In genomic region chr20:16434087-16434664, GRCh38 we compare ENCODE assay signal across 8 cellular contexts.
DNase-seq lines count a peak whose midpoint lies in the region; ATAC-seq and TF ChIP-seq lines count a peak whose summit lies in the region.

No MANE protein-coding gene starts in this region.

- TF ChIP-seq CTCF in Caco-2 (IDR thresholded peaks at IDR 0.05; ENCODE audit: insufficient read depth in 1 of 2, low read depth in 1 of 2, low read length in 1 of 2, severe bottlenecking in 1 of 2, unreplicated experiment in 1 of 2): peak; percentile 37 to 47
- peak; percentile 71 for TF ChIP-seq CTCF in MM.1S (IDR thresholded peaks at IDR 0.05; ENCODE audit: low read length)
- TF ChIP-seq CTCF in esophagus muscularis mucosa (IDR thresholded peaks at IDR 0.05): peak; percentile 37 to 68 (median 40)
- TF ChIP-seq CTCF in omental fat pad (IDR thresholded peaks at IDR 0.05): no peak

- no peaks in the 10 kb centered on the region for H3K27me3 Mint-ChIP-seq in Caco-2 (ENCODE audit: insufficient read depth, unreplicated experiment)

- no peak overlapping the region for H2AFZ ChIP-seq in MM.1S (ENCODE audit: low read length)

- H3K4me3 ChIP-seq in Caco-2 (ENCODE audit: low read depth, low read length): no peak overlapping the region
- no peak overlapping the region for H3K4me3 ChIP-seq in MM.1S (ENCODE audit: low read length)
- H3K4me3 ChIP-seq in esophagus muscularis mucosa: no peak overlapping the region

- peaks cover 19% of the 10 kb centered on the region for H3K9me3 Mint-ChIP-seq in Caco-2 (ENCODE audit: unreplicated experiment)

- no peaks in the 10 kb centered on the region for H4K20me1 ChIP-seq in MM.1S (ENCODE audit: insufficient read depth, low read length)

- POLR2A ChIA-PET in Caco-2 (lab: Charles Lee): no interaction called here

- CTCF ChIA-PET in Caco-2 (lab: Charles Lee): no interaction called here

- H3K36me3 ChIP-seq in Caco-2 (ENCODE audit: control insufficient read depth, insufficient read depth, low read length): no peaks in the 10 kb centered on the region
- H3K36me3 ChIP-seq in MM.1S (replicated peaks; ENCODE audit: insufficient read depth, low read length): no peaks in the 10 kb centered on the region
- H3K36me3 ChIP-seq in esophagus muscularis mucosa: peaks cover 0 to 5% (median 4%) of the 10 kb centered on the region in 4 donors

- H3K79me2 ChIP-seq in MM.1S (ENCODE audit: low read length): no peaks in the 10 kb centered on the region

- DNase-seq in Caco-2 (peak; percentile 58 to 70), MM.1S (peak; percentile 57), esophagus muscularis mucosa (ENCODE audit: extremely low spot score) (peak; percentile 89), omental fat pad (ENCODE audit: low spot score) (peak; percentile 30), NCI-H2081 treated with DMSO at 0.1 percent for 48 hours (lab: John Stamatoyannopoulos, UW) (no peak)
- peak; percentile 18 for DNase-seq in activated CD4-positive, alpha-beta T cell treated with anti-CD3 and anti-CD28 coated beads, Interleukin-2, amount 50 U/mL, for 1 hour

- H3K9ac ChIP-seq in MM.1S (ENCODE audit: low read length): no peak overlapping the region

- H3K4me2 ChIP-seq in MM.1S (ENCODE audit: low read depth, low read length): no peak overlapping the region

- no peaks in the 10 kb centered on the region for H3K4me1 Mint-ChIP-seq in Caco-2 (ENCODE audit: low read depth, unreplicated experiment)

- no peaks in the 10 kb centered on the region for H3K27me3 ChIP-seq in Caco-2 (replicated peaks; ENCODE audit: control insufficient read depth, insufficient read depth, low read length)
- no peaks in the 10 kb centered on the region for H3K27me3 ChIP-seq in MM.1S (replicated peaks; ENCODE audit: insufficient read depth, low read length)
- no peaks in the 10 kb centered on the region for H3K27me3 ChIP-seq in esophagus muscularis mucosa

- H3K4me1 ChIP-seq in Caco-2 (peaks cover 9% of the 10 kb centered on the region; the same call in 1 of the 2 replicates), MM.1S (ENCODE audit: low read length) (no peaks in the 10 kb centered on the region), esophagus muscularis mucosa (peaks cover 0 to 9% (median 0%) of the 10 kb centered on the region in 4 donors)

- no peak for TF ChIP-seq POLR2A in esophagus muscularis mucosa (IDR thresholded peaks at IDR 0.05; ENCODE audit: low read depth)

- no peak overlapping the region for H3K27ac Mint-ChIP-seq in Caco-2 (ENCODE audit: unreplicated experiment)

- ATAC-seq in GM19463 (IDR thresholded peaks at IDR 0.05; ENCODE audit: unreplicated experiment) (peak; percentile 89), omental fat pad (ENCODE audit: low FRiP score) (no peak), GM19452 (IDR thresholded peaks at IDR 0.05; ENCODE audit: unreplicated experiment) (no peak)

- 0 out of 2 replicates have a peak, but pooled peaks cover under 1% of the 10 kb centered on the region for H3K9me3 ChIP-seq in Caco-2
- no peaks in the 10 kb centered on the region for H3K9me3 ChIP-seq in MM.1S (replicated peaks; ENCODE audit: insufficient read depth, low read length)
- H3K9me3 ChIP-seq in esophagus muscularis mucosa: no peaks in the 10 kb centered on the region

- no peaks in the 10 kb centered on the region for H3K36me3 Mint-ChIP-seq in Caco-2 (ENCODE audit: insufficient read depth, unreplicated experiment)

- WGBS in esophagus muscularis mucosa: 70% methylated on average over 10 of the region's 10 CpGs

- no TSS peak for BruUV-seq in Caco-2 (replicated peaks; lab: Mats Ljungman, UMichigan)

- intact Hi-C loops in Caco-2 (cut with micrococcal nuclease; ENCODE audit: unreplicated experiment): no loop called here
- intact Hi-C loops in esophagus muscularis mucosa (cut with DNase I): no loop called here

- TF ChIP-seq EP300 in esophagus muscularis mucosa (IDR thresholded peaks at IDR 0.05): no peak

- no peaks in the 10 kb centered on the region for H3K9me2 ChIP-seq in MM.1S (replicated peaks; ENCODE audit: insufficient read depth, low read length)

- H3K27ac ChIP-seq in MM.1S (ENCODE audit: low read length): no peak overlapping the region
- no peak overlapping the region for H3K27ac ChIP-seq in esophagus muscularis mucosa (replicated peaks in 1 of 4)

- no peaks in the 10 kb centered on the region for H3F3A ChIP-seq in MM.1S (ENCODE audit: insufficient read depth, low read length)

- no peak overlapping the region for H3K4me3 Mint-ChIP-seq in Caco-2 (ENCODE audit: unreplicated experiment)

Comparison
In these comparisons a context has a peak if more than half of its experiments do, and no peak if none do; other contexts are left out.
1. CTCF ChIP-seq: peak in Caco-2 (2 of 2), MM.1S (single experiment) and esophagus muscularis mucosa (3 of 3); none in omental fat pad (0 of 3).